Comparison of ENCODE assay signal across 1 cellular context in genomic region chr9:89425921-89426388, GRCh38.
TF ChIP-seq lines count a peak whose summit lies in the region.

No MANE protein-coding gene starts in this region.

TF ChIP-seq in H1, 55 proteins besides CTCF, POLR2A, EP300 and RAD21 (continued from another document):
- no peak for TF ChIP-seq HDAC6 (IDR thresholded peaks at IDR 0.05; ENCODE audit: low read depth, low read length)
